In genomic region chr17:1377334-1377733, GRCh38 we compare ENCODE assay signal across 16 cellular contexts. TPM values are rescaled to one million over a fixed set of nuclear protein-coding genes. Genes with fewer than 3 reads are reported as not detected.
DNase-seq lines count a peak whose midpoint lies in the region; ATAC-seq and TF ChIP-seq lines count a peak whose summit lies in the region.
"Had no signal": no experiment of that assay in that cellular context is flagged by ENCODE, and none has a peak within 500 bp of the region (broad histone marks: within the 10 kb centered on the region; RNA-seq: fewer than 3 reads in every experiment).

No MANE protein-coding gene starts in this region.

- H3K9me3 ChIP-seq in GM23248 (ENCODE audit: low read depth), result no peaks in the 10 kb centered on the region

- H3F3A ChIP-seq in GM23248 (ENCODE audit: insufficient read depth), result peaks cover 72% of the 10 kb centered on the region

- H4K20me1 ChIP-seq in GM23248 (ENCODE audit: insufficient read depth), result peaks cover 92% of the 10 kb centered on the region

- H3K9ac ChIP-seq in GM23248, result no peak overlapping the region

- H3K9me2 ChIP-seq in GM23248 (ENCODE audit: insufficient read depth), result no peaks in the 10 kb centered on the region

- H3K4me1 Mint-ChIP-seq in activated naive CD8-positive, alpha-beta T cell treated with anti-CD3 and anti-CD28 coated beads, Interleukin-2, amount 10 ng/mL, durations not matched to agents 7 days and 5 days, result peaks cover 60% of the 10 kb centered on the region
- peaks cover 81 to 84% of the 10 kb centered on the region in 2 donors for H3K4me1 Mint-ChIP-seq in natural killer cell

- POLR2A ChIA-PET in activated naive CD8-positive, alpha-beta T cell treated with anti-CD3 and anti-CD28 coated beads, Interleukin-2, amount 10 ng/mL, durations not matched to agents 7 days and 5 days (lab: Charles Lee), result interaction anchor here (1.0 to 1.2 kb wide), 2 partner anchors 13 to 22 kb away, joined by 3 read pairs; partner anchors contain the start of gene YWHAE

- WGBS in GM23248 (ENCODE audit: low coverage in 1 of 2, low lambda C conversion rate in 2 of 2, missing lambda C conversion rate in 2 of 2), 2 experiments, result 45 to 56% methylated on average over 3 of the region's 3 CpGs

- H3K4me1 ChIP-seq in ACC112 (ENCODE audit: control insufficient read depth, insufficient read depth, low read length, unreplicated experiment), result peaks cover 77% of the 10 kb centered on the region
- peaks cover 70% of the 10 kb centered on the region for H3K4me1 ChIP-seq in GM23248 (ENCODE audit: insufficient read depth)

- H3K27ac Mint-ChIP-seq in activated naive CD8-positive, alpha-beta T cell treated with anti-CD3 and anti-CD28 coated beads, Interleukin-2, amount 10 ng/mL, durations not matched to agents 7 days and 5 days, result peak overlapping the region; percentile 5
- peak overlapping the region; percentile 47 to 80 for H3K27ac Mint-ChIP-seq in natural killer cell

- no peak overlapping the region for H2AFZ ChIP-seq in ACC112 (ENCODE audit: low read length, unreplicated experiment)
- no peak overlapping the region for H2AFZ ChIP-seq in GM23248

- H3K79me2 ChIP-seq in ACC112 (ENCODE audit: control insufficient read depth, insufficient read depth, low read length, unreplicated experiment) (peaks cover 98% of the 10 kb centered on the region), GM23248 (ENCODE audit: insufficient read depth) (peaks cover 100% of the 10 kb centered on the region)

- intact Hi-C loops in natural killer cell (cut with micrococcal nuclease), result loop anchor here (2.0 kb wide), 1 partner anchor 13 kb away; no protein-coding TSS in a partner anchor

- H3K4me3 Mint-ChIP-seq in activated naive CD8-positive, alpha-beta T cell treated with anti-CD3 and anti-CD28 coated beads, Interleukin-2, amount 10 ng/mL, durations not matched to agents 7 days and 5 days, result no peak overlapping the region
- H3K4me3 Mint-ChIP-seq in natural killer cell, result peak overlapping the region; percentile 36
- H3K4me3 Mint-ChIP-seq: CD14-positive monocyte had no signal

- H3K4me3 ChIP-seq in ACC112 (ENCODE audit: low read depth, low read length) (no peak overlapping the region), GM23248 (no peak overlapping the region), coronary artery (no peak overlapping the region)

- DNase-seq in GM23248 (no peak), natural killer cell (no peak), SHP77 (lab: John Stamatoyannopoulos, UW) (no peak), coronary artery (ENCODE audit: low spot score) (no peak)
- DNase-seq in activated naive CD8-positive, alpha-beta T cell treated with anti-CD3 and anti-CD28 coated beads, Interleukin-2, amount 10 ng/mL, durations not matched to agents 7 days and 5 days, result no peak
- DNase-seq in central memory CD4-positive, alpha-beta T cell, result no peak
- DNase-seq: activated CD4-positive, alpha-beta T cell treated with anti-CD3 and anti-CD28 coated beads, Interleukin-2, amount 50 U/mL, for 4 hours; anterior cingulate cortex; effector CD8-positive, alpha-beta T cell; GF-D8; NCI-H2081; nucleus accumbens; SW 1271 had no signal

- H3K9me3 Mint-ChIP-seq in activated naive CD8-positive, alpha-beta T cell treated with anti-CD3 and anti-CD28 coated beads, Interleukin-2, amount 10 ng/mL, durations not matched to agents 7 days and 5 days, result no peaks in the 10 kb centered on the region
- no peaks in the 10 kb centered on the region for H3K9me3 Mint-ChIP-seq in natural killer cell
- H3K9me3 Mint-ChIP-seq: CD14-positive monocyte had no signal

- peak overlapping the region; percentile 20 for H3K4me2 ChIP-seq in GM23248 (ENCODE audit: unreplicated experiment)

- peak overlapping the region; percentile 16; the same call in 1 of the 2 replicates for H3K27ac ChIP-seq in ACC112 (ENCODE audit: low read depth, low read length)
- peak overlapping the region; percentile 39 for H3K27ac ChIP-seq in GM23248
- H3K27ac ChIP-seq in coronary artery, result no peak overlapping the region

- H3K27me3 Mint-ChIP-seq in activated naive CD8-positive, alpha-beta T cell treated with anti-CD3 and anti-CD28 coated beads, Interleukin-2, amount 10 ng/mL, durations not matched to agents 7 days and 5 days, result no peaks in the 10 kb centered on the region
- no peaks in the 10 kb centered on the region for H3K27me3 Mint-ChIP-seq in natural killer cell (ENCODE audit: low read depth in 2 of 2)

- ATAC-seq in activated naive CD8-positive, alpha-beta T cell treated with anti-CD3 and anti-CD28 coated beads, Interleukin-2, amount 10 ng/mL, durations not matched to agents 7 days and 5 days (ENCODE audit: low read depth), result peak; percentile 30
- ATAC-seq in natural killer cell (no peak), GM18498 (IDR thresholded peaks at IDR 0.05; ENCODE audit: unreplicated experiment) (no peak)

- H3K36me3 ChIP-seq in ACC112 (ENCODE audit: insufficient read depth, low read length), result peaks cover 6% of the 10 kb centered on the region; the same call in 1 of the 2 replicates
- peaks cover 10% of the 10 kb centered on the region for H3K36me3 ChIP-seq in GM23248 (ENCODE audit: low read depth)

- H3K27me3 ChIP-seq in ACC112 (ENCODE audit: insufficient read depth, low read length) (no peaks in the 10 kb centered on the region), GM23248 (replicated peaks; ENCODE audit: insufficient read depth) (no peaks in the 10 kb centered on the region)

- in situ Hi-C loops in GM23248 (cut with MboI), result no loop called here

- peaks cover 6% of the 10 kb centered on the region for H3K36me3 Mint-ChIP-seq in activated naive CD8-positive, alpha-beta T cell treated with anti-CD3 and anti-CD28 coated beads, Interleukin-2, amount 10 ng/mL, durations not matched to agents 7 days and 5 days
- H3K36me3 Mint-ChIP-seq in natural killer cell, result no peaks in the 10 kb centered on the region

- TF ChIP-seq CTCF in natural killer cell (IDR thresholded peaks at IDR 0.05) (no peak), coronary artery (IDR thresholded peaks at IDR 0.05) (no peak)

RNA-seq across cellular contexts. Expression of gene YWHAE, which starts 22.7 kb away (rescaled TPM):
- 255 and 287 TPM in 2 replicates for total RNA-seq in GM23248 (2014; rRNA removed; shearing (Covaris generic))
- polyA plus RNA-seq in GM23248 (2016; fragmentation: Nextera tagmentation; extraction: Ambion mirVana), result 599 and 605 TPM in 2 replicates
- total RNA-seq in activated naive CD8-positive, alpha-beta T cell treated with anti-CD3 and anti-CD28 coated beads, Interleukin-2, amount 10 ng/mL, durations not matched to agents 7 days and 5 days, result 100 to 1,000 TPM; 272 to 287 TPM
- total RNA-seq in natural killer cell, result 100 to 1,000 TPM; 116 to 134 (median 132) TPM

Comparison
In these comparisons a context has a peak if more than half of its experiments do, and no peak if none do; other contexts are left out.
1. H3K27ac ChIP-seq: peak in ACC112 (single experiment) and GM23248 (single experiment); none in coronary artery (0 of 2).